ENCODE assay signal across 20 cellular contexts in the genomic region with DNA sequence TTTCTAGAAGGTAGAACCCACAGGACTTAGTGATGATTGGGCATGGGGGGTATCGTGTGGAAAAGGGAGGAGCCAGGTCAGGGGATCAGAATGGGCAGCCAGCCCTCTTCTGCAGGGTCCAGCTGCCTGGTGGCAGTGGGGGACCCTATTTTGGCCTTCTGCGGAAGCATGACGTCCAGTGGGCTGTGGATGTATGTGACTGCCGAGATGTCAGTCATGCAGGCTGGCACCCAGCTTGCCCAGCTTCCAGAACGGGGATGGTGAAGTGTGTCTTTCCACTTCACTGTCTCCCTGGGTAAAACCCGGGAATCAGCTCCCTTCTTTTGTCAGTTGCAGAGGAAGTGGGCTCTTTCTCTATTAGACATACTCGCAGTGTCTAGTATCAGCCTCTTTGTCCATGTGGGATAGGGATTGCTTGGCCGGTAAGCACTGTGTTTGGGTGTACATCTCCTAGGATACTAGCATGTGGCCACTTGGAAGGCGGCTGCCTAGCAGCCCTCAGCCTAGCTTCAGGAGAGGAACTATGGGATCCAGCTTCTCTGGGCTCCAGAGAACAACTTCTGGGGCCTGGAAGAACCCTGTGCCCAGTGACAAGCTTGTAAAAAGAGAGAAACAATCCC. TPM values are rescaled to one million over a fixed set of nuclear protein-coding genes. Genes with fewer than 3 reads are reported as not detected.
DNase-seq lines count a peak whose midpoint lies in the region; ATAC-seq and TF ChIP-seq lines count a peak whose summit lies in the region.
"Had no signal": no experiment of that assay in that cellular context is flagged by ENCODE, and none has a peak within 500 bp of the region (broad histone marks: within the 10 kb centered on the region; RNA-seq: fewer than 3 reads in every experiment).

No MANE protein-coding gene starts in this region.

- intact Hi-C loops in left ventricle myocardium superior (cut with micrococcal nuclease) = no loop called here
- intact Hi-C loops in activated T-helper 2 cell treated with anti-CD3 and anti-CD28 coated beads, Interferon-gamma antibody, Interleukin-2, Interleukin-4, amounts not matched to agents 10 μg/mL and 5 μg/mL and 100 μg/mL, durations not matched to agents 14 hours and 24 hours and 36 hours (cut with micrococcal nuclease) = no loop called here

- H2AK5ac ChIP-seq in neuronal stem cell (ENCODE audit: low read depth, low read length) = no peak overlapping the region

- DNase-seq in G401 (ENCODE audit: low spot score) = peak; percentile 24
- peak; percentile 46 for DNase-seq in left ventricle myocardium superior
- DNase-seq in neuronal stem cell (ENCODE audit: low spot score) = no peak
- no peak for DNase-seq in MM.1S
- no peak for DNase-seq in activated T-helper 2 cell treated with anti-CD3 and anti-CD28 coated beads, Interferon-gamma antibody, Interleukin-2, Interleukin-4, amounts not matched to agents 10 μg/mL and 5 μg/mL and 100 μg/mL, durations not matched to agents 14 hours and 24 hours and 36 hours (ENCODE audit: low spot score)
- DNase-seq in SW 1271 (lab: John Stamatoyannopoulos, UW) = no peak
- no peak for DNase-seq in SW480 (ENCODE audit: low spot score)
- DNase-seq: activated CD4-positive, alpha-beta T cell treated with anti-CD3 and anti-CD28 coated beads for 36 hours; activated CD8-positive, alpha-beta memory T cell treated with anti-CD3 and anti-CD28 coated beads, Interleukin-2, amount 50 U/mL, for 4 hours; activated naive CD8-positive, alpha-beta T cell treated with anti-CD3 and anti-CD28 coated beads for 36 hours; BE2C; DMS 273 treated with DMSO at 0.1 percent for 48 hours; left colon; naive thymus-derived CD4-positive, alpha-beta T cell; NCI-H2029; NCI-H748 treated with DMSO at 0.1 percent for 48 hours; uterus had no signal

- no peak overlapping the region for H4K91ac ChIP-seq in neuronal stem cell (ENCODE audit: low read depth, low read length, poor library complexity)

- H3K4me2 ChIP-seq in neuronal stem cell (ENCODE audit: insufficient read depth, low read length, poor library complexity, severe bottlenecking) (no peak overlapping the region), MM.1S (ENCODE audit: low read depth, low read length) (no peak overlapping the region)

- H2BK12ac ChIP-seq in neuronal stem cell (ENCODE audit: low read length) = no peak overlapping the region

- H3K4me1 Mint-ChIP-seq in activated T-helper 2 cell treated with anti-CD3 and anti-CD28 coated beads, Interferon-gamma antibody, Interleukin-2, Interleukin-4, amounts not matched to agents 10 μg/mL and 5 μg/mL and 100 μg/mL, durations not matched to agents 14 hours and 24 hours and 36 hours (ENCODE audit: low read depth) = peaks cover 7% of the 10 kb centered on the region

- H3K14ac ChIP-seq in neuronal stem cell (ENCODE audit: low read length) = no peak overlapping the region

- H3K18ac ChIP-seq in neuronal stem cell (ENCODE audit: low read length) = no peak overlapping the region

- no peak overlapping the region for H2BK15ac ChIP-seq in neuronal stem cell (ENCODE audit: low read length)

- H3K23ac ChIP-seq in neuronal stem cell (ENCODE audit: low read depth, low read length, poor library complexity) = no peak overlapping the region

- no peaks in the 10 kb centered on the region for H3K79me2 ChIP-seq in MM.1S (ENCODE audit: low read length)

- whole genome bisulfite sequencing in neuronal stem cell (ENCODE audit: extremely low coverage in 2 of 2, insufficient read length in 2 of 2, insufficient replicate concordance in 1 of 2), 2 donors = no CpG with 5 or more reads among the region's 9 CpGs

- no peaks in the 10 kb centered on the region for H3K9me3 Mint-ChIP-seq in activated T-helper 2 cell treated with anti-CD3 and anti-CD28 coated beads, Interferon-gamma antibody, Interleukin-2, Interleukin-4, amounts not matched to agents 10 μg/mL and 5 μg/mL and 100 μg/mL, durations not matched to agents 14 hours and 24 hours and 36 hours
- H3K9me3 Mint-ChIP-seq: activated naive CD8-positive, alpha-beta T cell treated with anti-CD3 and anti-CD28 coated beads for 36 hours had no signal

- peaks cover 32% of the 10 kb centered on the region for H3K27me3 Mint-ChIP-seq in activated T-helper 2 cell treated with anti-CD3 and anti-CD28 coated beads, Interferon-gamma antibody, Interleukin-2, Interleukin-4, amounts not matched to agents 10 μg/mL and 5 μg/mL and 100 μg/mL, durations not matched to agents 14 hours and 24 hours and 36 hours (ENCODE audit: low read depth)

- ATAC-seq in left ventricle myocardium superior = peak; percentile 81
- ATAC-seq: activated CD4-positive, alpha-beta T cell treated with anti-CD3 and anti-CD28 coated beads for 36 hours; left colon; naive thymus-derived CD4-positive, alpha-beta T cell had no signal

- no peaks in the 10 kb centered on the region for H4K20me1 ChIP-seq in MM.1S (ENCODE audit: insufficient read depth, low read length)

- H4K8ac ChIP-seq in neuronal stem cell (ENCODE audit: low read depth, low read length) = no peak overlapping the region

- H3K36me3 ChIP-seq in neuronal stem cell (replicated peaks in 1 of 2; ENCODE audit: control insufficient read depth in 2 of 2, insufficient read depth in 2 of 2, low read length in 2 of 2) = no peaks in the 10 kb centered on the region
- no peaks in the 10 kb centered on the region for H3K36me3 ChIP-seq in MM.1S (replicated peaks; ENCODE audit: insufficient read depth, low read length)
- H3K36me3 ChIP-seq: BE2C, cardiac muscle cell, uterus had no signal

- H2BK5ac ChIP-seq in neuronal stem cell (ENCODE audit: low read length) = no peak overlapping the region

- in situ Hi-C loops in G401 (cut with HindIII; ENCODE audit: low sequenced_read_pairs) = no loop called here

- no peak overlapping the region for H3K4me3 Mint-ChIP-seq in activated T-helper 2 cell treated with anti-CD3 and anti-CD28 coated beads, Interferon-gamma antibody, Interleukin-2, Interleukin-4, amounts not matched to agents 10 μg/mL and 5 μg/mL and 100 μg/mL, durations not matched to agents 14 hours and 24 hours and 36 hours (ENCODE audit: low read depth)
- H3K4me3 Mint-ChIP-seq: activated CD4-positive, alpha-beta T cell treated with anti-CD3 and anti-CD28 coated beads for 36 hours; activated naive CD8-positive, alpha-beta T cell treated with anti-CD3 and anti-CD28 coated beads for 36 hours; naive thymus-derived CD4-positive, alpha-beta T cell had no signal

- H2AFZ ChIP-seq in neuronal stem cell (ENCODE audit: low read length) = peak overlapping the region; percentile 95
- H2AFZ ChIP-seq in MM.1S (ENCODE audit: low read length) = no peak overlapping the region

- no peaks in the 10 kb centered on the region for H3K9me2 ChIP-seq in MM.1S (replicated peaks; ENCODE audit: insufficient read depth, low read length)

- TF ChIP-seq CTCF in MM.1S (IDR thresholded peaks at IDR 0.05; ENCODE audit: low read length) = no peak

- H3K9me3 ChIP-seq in neuronal stem cell (replicated peaks in 1 of 2; ENCODE audit: control insufficient read depth in 2 of 2, insufficient read depth in 1 of 2, low read depth in 1 of 2, low read length in 2 of 2) (no peaks in the 10 kb centered on the region), MM.1S (replicated peaks; ENCODE audit: insufficient read depth, low read length) (no peaks in the 10 kb centered on the region)
- H3K9me3 ChIP-seq: BE2C, uterus had no signal

- H3K79me1 ChIP-seq in neuronal stem cell (ENCODE audit: low read depth, low read length) = no peaks in the 10 kb centered on the region

- H3F3A ChIP-seq in MM.1S (ENCODE audit: insufficient read depth, low read length) = no peaks in the 10 kb centered on the region

- no peak overlapping the region for H3K27ac Mint-ChIP-seq in activated T-helper 2 cell treated with anti-CD3 and anti-CD28 coated beads, Interferon-gamma antibody, Interleukin-2, Interleukin-4, amounts not matched to agents 10 μg/mL and 5 μg/mL and 100 μg/mL, durations not matched to agents 14 hours and 24 hours and 36 hours
- H3K27ac Mint-ChIP-seq: activated CD4-positive, alpha-beta T cell treated with anti-CD3 and anti-CD28 coated beads for 36 hours; activated naive CD8-positive, alpha-beta T cell treated with anti-CD3 and anti-CD28 coated beads for 36 hours; naive thymus-derived CD4-positive, alpha-beta T cell had no signal

- no peak overlapping the region for H3K4me3 ChIP-seq in neuronal stem cell (ENCODE audit: low read length in 2 of 2)
- H3K4me3 ChIP-seq in MM.1S (ENCODE audit: low read length) = no peak overlapping the region
- H3K4me3 ChIP-seq: cardiac muscle cell, uterus had no signal

- no peak overlapping the region for H3K4ac ChIP-seq in neuronal stem cell (ENCODE audit: low read length)

- peaks cover 0 to 15% (median 0%) of the 10 kb centered on the region in 3 experiments for H3K27me3 ChIP-seq in neuronal stem cell (ENCODE audit: control insufficient read depth in 3 of 3, insufficient read depth in 3 of 3, low read depth in 1 of 3, low read length in 3 of 3)
- H3K27me3 ChIP-seq in MM.1S (replicated peaks; ENCODE audit: insufficient read depth, low read length) = no peaks in the 10 kb centered on the region
- H3K27me3 ChIP-seq: BE2C had no signal

- H3K4me1 ChIP-seq in neuronal stem cell (ENCODE audit: control insufficient read depth in 2 of 2, insufficient read depth in 1 of 2, low read depth in 1 of 2, low read length in 2 of 2) = peaks cover 9 to 26% of the 10 kb centered on the region in 2 donors
- H3K4me1 ChIP-seq in MM.1S (ENCODE audit: low read length) = no peaks in the 10 kb centered on the region

- H3K27ac ChIP-seq in angular gyrus (ENCODE audit: low read depth, low read length) (peak overlapping the region; percentile 24), neuronal stem cell (replicated peaks; ENCODE audit: low read length) (no peak overlapping the region), MM.1S (ENCODE audit: low read length) (no peak overlapping the region)
- H3K27ac ChIP-seq: cardiac muscle cell, uterus had no signal

- H3K36me3 Mint-ChIP-seq in activated T-helper 2 cell treated with anti-CD3 and anti-CD28 coated beads, Interferon-gamma antibody, Interleukin-2, Interleukin-4, amounts not matched to agents 10 μg/mL and 5 μg/mL and 100 μg/mL, durations not matched to agents 14 hours and 24 hours and 36 hours (ENCODE audit: low read depth) = no peaks in the 10 kb centered on the region
- H3K36me3 Mint-ChIP-seq: activated naive CD8-positive, alpha-beta T cell treated with anti-CD3 and anti-CD28 coated beads for 36 hours; naive thymus-derived CD4-positive, alpha-beta T cell had no signal

- no peak overlapping the region for H2BK120ac ChIP-seq in neuronal stem cell (ENCODE audit: low read depth, low read length)

- H3K9ac ChIP-seq in neuronal stem cell (ENCODE audit: low read depth, low read length, poor library complexity) (no peak overlapping the region), MM.1S (ENCODE audit: low read length) (no peak overlapping the region)

RNA-seq across cellular contexts. Expression of a gene that starts 51.4 kb away (rescaled TPM):
- total RNA-seq in G401 (2014; rRNA removed; shearing (Covaris generic)) = 0.37 and 0.51 TPM in 2 replicates
- 0.22 TPM for total RNA-seq in left ventricle myocardium superior
- polyA plus RNA-seq in neuronal stem cell (2013, experiment 1 of 2) = 0.66 TPM
- polyA plus RNA-seq in neuronal stem cell (2013, experiment 2 of 2) = 0.66 TPM
- total RNA-seq in activated T-helper 2 cell treated with anti-CD3 and anti-CD28 coated beads, Interferon-gamma antibody, Interleukin-2, Interleukin-4, amounts not matched to agents 10 μg/mL and 5 μg/mL and 100 μg/mL, durations not matched to agents 14 hours and 24 hours and 36 hours = not detected in 2 replicates
- total RNA-seq: activated CD4-positive, alpha-beta T cell treated with anti-CD3 and anti-CD28 coated beads for 36 hours; T-helper 2 cell treated with Interferon-gamma antibody and Interleukin-4, amounts not matched to agents 100 ng/mL and 5 ng/mL, for 36 hours had no signal
- polyA plus RNA-seq: naive thymus-derived CD4-positive, alpha-beta T cell had no signal

Comparison
In these comparisons a context has a peak if more than half of its experiments do, and no peak if none do; other contexts are left out.
1. DNase-seq: peak in G401 (single experiment) and left ventricle myocardium superior (single experiment); none in neuronal stem cell (single experiment), MM.1S (single experiment), activated T-helper 2 cell treated with anti-CD3 and anti-CD28 coated beads, Interferon-gamma antibody, Interleukin-2, Interleukin-4, amounts not matched to agents 10 μg/mL and 5 μg/mL and 100 μg/mL, durations not matched to agents 14 hours and 24 hours and 36 hours (single experiment), SW 1271 (0 of 2) and SW480 (single experiment).